In genomic region chr2:17574406-17575073, GRCh38 we compare ENCODE assay signal across 22 cellular contexts. TPM values are rescaled to one million over a fixed set of nuclear protein-coding genes. Genes with fewer than 3 reads are reported as not detected.
A peak's percentile ranks its signal among the peaks of the same experiment; 100 is the strongest.
DNase-seq lines count a peak whose midpoint lies in the region; ATAC-seq and TF ChIP-seq lines count a peak whose summit lies in the region.
"Had no signal": no experiment of that assay in that cellular context is flagged by ENCODE, and none has a peak within 500 bp of the region (broad histone marks: within the 10 kb centered on the region; RNA-seq: fewer than 3 reads in every experiment).

No MANE protein-coding gene starts in this region.

- H3K4me3 Mint-ChIP-seq in GM23338, result no peak overlapping the region
- H3K4me3 Mint-ChIP-seq: CD4-positive, CD25-positive, alpha-beta regulatory T cell; CD8-positive, alpha-beta memory T cell had no signal

- H3K27me3 ChIP-seq in GM23338 (ENCODE audit: insufficient read depth), result no peaks in the 10 kb centered on the region
- no peaks in the 10 kb centered on the region for H3K27me3 ChIP-seq in OCI-LY3 (ENCODE audit: low read depth, low read length)
- no peaks in the 10 kb centered on the region for H3K27me3 ChIP-seq in esophagus squamous epithelium
- no peaks in the 10 kb centered on the region for H3K27me3 ChIP-seq in PC-9 (ENCODE audit: insufficient read depth, low read depth)
- H3K27me3 ChIP-seq: BE2C had no signal

- no TSS peak for BruUV-seq in PC-9 (replicated peaks; lab: Mats Ljungman, UMichigan)

- WGBS in esophagus squamous epithelium, 2 donors, result 56 to 60% methylated on average over 3 of the region's 3 CpGs

- H3K27ac Mint-ChIP-seq in GM23338, result peak overlapping the region; percentile 83
- H3K27ac Mint-ChIP-seq: CD4-positive, CD25-positive, alpha-beta regulatory T cell; CD8-positive, alpha-beta memory T cell had no signal

- no peak overlapping the region; the same call in 1 of the 2 replicates for H3K4me2 ChIP-seq in GM23338
- H3K4me2 ChIP-seq in OCI-LY3 (ENCODE audit: low read length), result no peak overlapping the region
- H3K4me2 ChIP-seq in PC-9, result no peak overlapping the region

- peaks cover 13% of the 10 kb centered on the region for H3K36me3 Mint-ChIP-seq in GM23338 (ENCODE audit: low read depth)
- H3K36me3 Mint-ChIP-seq: CD4-positive, CD25-positive, alpha-beta regulatory T cell; CD8-positive, alpha-beta memory T cell had no signal

- TF ChIP-seq CTCF in GM23338 (conservative IDR thresholded peaks at IDR 0.05; ENCODE audit: low read depth in 2 of 2) (no peak), OCI-LY3 (IDR thresholded peaks at IDR 0.05; ENCODE audit: low read depth, low read length) (no peak), esophagus squamous epithelium (IDR thresholded peaks at IDR 0.05) (no peak), PC-9 (conservative IDR thresholded peaks at IDR 0.05) (no peak)

- CTCF ChIA-PET in PC-9 (lab: Charles Lee), result no interaction called here

- H3K9me3 ChIP-seq in OCI-LY3 (ENCODE audit: insufficient read depth, low read length) (no peaks in the 10 kb centered on the region), esophagus squamous epithelium (no peaks in the 10 kb centered on the region), PC-9 (ENCODE audit: insufficient read depth, low read depth) (no peaks in the 10 kb centered on the region)
- H3K9me3 ChIP-seq: BE2C had no signal

- peaks cover 2% of the 10 kb centered on the region for H3K27me3 Mint-ChIP-seq in GM23338 (ENCODE audit: insufficient read depth, low read depth, poor library complexity)
- H3K27me3 Mint-ChIP-seq: CD4-positive, CD25-positive, alpha-beta regulatory T cell had no signal

- H3K4me3 ChIP-seq in GM23338 (no peak overlapping the region), OCI-LY3 (ENCODE audit: low read length) (no peak overlapping the region), esophagus squamous epithelium (no peak overlapping the region), PC-9 (no peak overlapping the region)
- H3K4me3 ChIP-seq: GM12878 had no signal

- H3K79me2 ChIP-seq in GM23338 (replicated peaks; ENCODE audit: insufficient read depth) (peaks cover 98% of the 10 kb centered on the region), OCI-LY3 (ENCODE audit: low read length) (no peaks in the 10 kb centered on the region), PC-9 (ENCODE audit: low read depth) (no peaks in the 10 kb centered on the region)

- H3K27ac ChIP-seq in GM23338 (ENCODE audit: low read depth) (no peak overlapping the region), OCI-LY3 (ENCODE audit: low read length) (no peak overlapping the region), esophagus squamous epithelium (peak overlapping the region; percentile 17 to 91 (median 62)), PC-9 (no peak overlapping the region)

- H3K9me2 ChIP-seq in GM23338 (ENCODE audit: insufficient read depth) (0 out of 2 replicates have a peak, but pooled peaks cover 3% of the 10 kb centered on the region), PC-9 (ENCODE audit: insufficient read depth) (no peaks in the 10 kb centered on the region)

- intact Hi-C loops in esophagus squamous epithelium (cut with DNase I), result no loop called here
- intact Hi-C loops in PC-9 (cut with micrococcal nuclease; ENCODE audit: unreplicated experiment), result no loop called here

- H2AFZ ChIP-seq in GM23338 (no peak overlapping the region), OCI-LY3 (ENCODE audit: low read depth, low read length) (peak overlapping the region; percentile 23; the same call in 1 of the 2 replicates), PC-9 (no peak overlapping the region)

- H3K4me1 ChIP-seq in GM23338 (ENCODE audit: insufficient read depth), result peaks cover 49% of the 10 kb centered on the region
- peaks cover 57% of the 10 kb centered on the region for H3K4me1 ChIP-seq in OCI-LY3 (ENCODE audit: low read length)
- peaks cover 0 to 78% (median 21%) of the 10 kb centered on the region in 3 donors for H3K4me1 ChIP-seq in esophagus squamous epithelium
- H3K4me1 ChIP-seq in PC-9 (replicated peaks; ENCODE audit: insufficient read depth), result peaks cover 19% of the 10 kb centered on the region
- H3K4me1 ChIP-seq: BE2C had no signal

- no peaks in the 10 kb centered on the region; the same call in 2 of the 3 replicates for H3K9me3 Mint-ChIP-seq in GM23338
- H3K9me3 Mint-ChIP-seq: CD8-positive, alpha-beta memory T cell had no signal

- ATAC-seq in GM23338 (no peak), GM18505 (IDR thresholded peaks at IDR 0.05; ENCODE audit: unreplicated experiment) (no peak)
- ATAC-seq: GM12878 had no signal

- H3F3A ChIP-seq in GM23338 (replicated peaks; ENCODE audit: low read depth) (no peaks in the 10 kb centered on the region), PC-9 (ENCODE audit: insufficient read depth, low read depth) (no peaks in the 10 kb centered on the region; the same call in 1 of the 2 replicates)

- POLR2A ChIA-PET in PC-9 (lab: Charles Lee; ENCODE audit: unreplicated experiment), result no interaction called here

- H3K36me3 ChIP-seq in GM23338 (ENCODE audit: insufficient read depth) (no peaks in the 10 kb centered on the region), OCI-LY3 (replicated peaks; ENCODE audit: low read depth, low read length) (no peaks in the 10 kb centered on the region), esophagus squamous epithelium (no peaks in the 10 kb centered on the region), PC-9 (ENCODE audit: low read depth) (no peaks in the 10 kb centered on the region)
- H3K36me3 ChIP-seq: BE2C had no signal

- peak; percentile 27 for DNase-seq in NCI-H446 treated with DMSO at 0.1 percent for 48 hours (lab: John Stamatoyannopoulos, UW)
- no peak for DNase-seq in NCI-H446 (lab: John Stamatoyannopoulos, UW)
- no peak for DNase-seq in GM23338 (ENCODE audit: low spot score)
- DNase-seq in esophagus squamous epithelium (lab: John Stamatoyannopoulos, UW), result no peak
- DNase-seq in AG08396 (ENCODE audit: low spot score), result no peak
- DNase-seq in PC-9, result no peak
- DNase-seq: 8988T; BE2C; C1 segment of cervical spinal cord; CD4-positive, CD25-positive, alpha-beta regulatory T cell; CD8-positive, alpha-beta memory T cell; COR-L47; DMS 273 treated with DMSO at 0.1 percent for 48 hours; DMS53; DND-41; EL; GOT3; H7 had no signal

- H3K4me1 Mint-ChIP-seq in GM23338, result peaks cover 43% of the 10 kb centered on the region
- H3K4me1 Mint-ChIP-seq: CD4-positive, CD25-positive, alpha-beta regulatory T cell; CD8-positive, alpha-beta memory T cell had no signal

- H3K9ac ChIP-seq in OCI-LY3 (ENCODE audit: low read length), result no peak overlapping the region

- peaks cover 32% of the 10 kb centered on the region for H4K20me1 ChIP-seq in GM23338 (replicated peaks; ENCODE audit: insufficient read depth)
- H4K20me1 ChIP-seq in OCI-LY3 (ENCODE audit: insufficient read depth, low read length), result no peaks in the 10 kb centered on the region
- no peaks in the 10 kb centered on the region for H4K20me1 ChIP-seq in PC-9 (ENCODE audit: insufficient read depth)

- no peak for TF ChIP-seq POLR2A in esophagus squamous epithelium (IDR thresholded peaks at IDR 0.05)
- no peak for TF ChIP-seq POLR2A in GM18505 (IDR thresholded peaks at IDR 0.05; ENCODE audit: borderline replicate concordance, extremely low read depth, insufficient read depth, insufficient read length)

TF ChIP-seq in GM23338, 12 proteins besides CTCF, POLR2A, EP300 and RAD21 (continues in another document):
- TF ChIP-seq POLR2AphosphoS5 (IDR thresholded peaks at IDR 0.05; ENCODE audit: low read depth), result no peak
- TF ChIP-seq, protein P1, sequence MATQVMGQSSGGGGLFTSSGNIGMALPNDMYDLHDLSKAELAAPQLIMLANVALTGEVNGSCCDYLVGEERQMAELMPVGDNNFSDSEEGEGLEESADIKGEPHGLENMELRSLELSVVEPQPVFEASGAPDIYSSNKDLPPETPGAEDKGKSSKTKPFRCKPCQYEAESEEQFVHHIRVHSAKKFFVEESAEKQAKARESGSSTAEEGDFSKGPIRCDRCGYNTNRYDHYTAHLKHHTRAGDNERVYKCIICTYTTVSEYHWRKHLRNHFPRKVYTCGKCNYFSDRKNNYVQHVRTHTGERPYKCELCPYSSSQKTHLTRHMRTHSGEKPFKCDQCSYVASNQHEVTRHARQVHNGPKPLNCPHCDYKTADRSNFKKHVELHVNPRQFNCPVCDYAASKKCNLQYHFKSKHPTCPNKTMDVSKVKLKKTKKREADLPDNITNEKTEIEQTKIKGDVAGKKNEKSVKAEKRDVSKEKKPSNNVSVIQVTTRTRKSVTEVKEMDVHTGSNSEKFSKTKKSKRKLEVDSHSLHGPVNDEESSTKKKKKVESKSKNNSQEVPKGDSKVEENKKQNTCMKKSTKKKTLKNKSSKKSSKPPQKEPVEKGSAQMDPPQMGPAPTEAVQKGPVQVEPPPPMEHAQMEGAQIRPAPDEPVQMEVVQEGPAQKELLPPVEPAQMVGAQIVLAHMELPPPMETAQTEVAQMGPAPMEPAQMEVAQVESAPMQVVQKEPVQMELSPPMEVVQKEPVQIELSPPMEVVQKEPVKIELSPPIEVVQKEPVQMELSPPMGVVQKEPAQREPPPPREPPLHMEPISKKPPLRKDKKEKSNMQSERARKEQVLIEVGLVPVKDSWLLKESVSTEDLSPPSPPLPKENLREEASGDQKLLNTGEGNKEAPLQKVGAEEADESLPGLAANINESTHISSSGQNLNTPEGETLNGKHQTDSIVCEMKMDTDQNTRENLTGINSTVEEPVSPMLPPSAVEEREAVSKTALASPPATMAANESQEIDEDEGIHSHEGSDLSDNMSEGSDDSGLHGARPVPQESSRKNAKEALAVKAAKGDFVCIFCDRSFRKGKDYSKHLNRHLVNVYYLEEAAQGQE (IDR thresholded peaks at IDR 0.05; ENCODE audit: unreplicated experiment), result no peak
- TF ChIP-seq EZH2 (IDR thresholded peaks at IDR 0.05; ENCODE audit: low read depth, unreplicated experiment), result no peak
- TF ChIP-seq EZH2phosphoT487 (IDR thresholded peaks at IDR 0.05; ENCODE audit: unreplicated experiment), result no peak
- no peak for TF ChIP-seq CREB1 (CRISPR knock-in tag; IDR thresholded peaks at IDR 0.05; ENCODE audit: low read depth)

RNA-seq across cellular contexts. Expression of gene VSNL1, which starts 34.0 kb away (rescaled TPM):
- 95.6 and 102 TPM in 2 replicates for total RNA-seq in GM23338 (2014; rRNA removed; shearing (Covaris generic))
- 87.4 and 112 TPM in 2 replicates for polyA plus RNA-seq in GM23338 (2016; fragmentation: Nextera tagmentation; extraction: Ambion mirVana)
- 10 to 100 TPM; 39.1 to 88.3 (median 51.0) TPM for total RNA-seq in esophagus squamous epithelium
- total RNA-seq in PC-9 (2021), result not detected in 2 replicates
- total RNA-seq: CD4-positive, CD25-positive, alpha-beta regulatory T cell; CD8-positive, alpha-beta memory T cell; G401 had no signal
- polyA plus RNA-seq: CD4-positive, CD25-positive, alpha-beta regulatory T cell; CD8-positive, alpha-beta memory T cell had no signal

RNA-seq across cellular contexts. Expression of gene RAD51AP2, which starts 56.3 kb away (rescaled TPM):
- 0.38 TPM in 1 of 2 replicates, not detected in the other for total RNA-seq in GM23338 (2014; rRNA removed; shearing (Covaris generic))
- polyA plus RNA-seq in GM23338 (2016; fragmentation: Nextera tagmentation; extraction: Ambion mirVana), result 0.16 and 0.23 TPM in 2 replicates
- total RNA-seq in esophagus squamous epithelium (under 1 TPM; 0.04 to 0.53 (median 0.26) TPM), PC-9 (2021) (not detected in 2 replicates)
- total RNA-seq: CD4-positive, CD25-positive, alpha-beta regulatory T cell; CD8-positive, alpha-beta memory T cell; G401 had no signal
- polyA plus RNA-seq: CD4-positive, CD25-positive, alpha-beta regulatory T cell; CD8-positive, alpha-beta memory T cell had no signal

Comparison
In these comparisons a context has a peak if more than half of its experiments do, and no peak if none do; other contexts are left out.
1. H3K27ac ChIP-seq: peak in esophagus squamous epithelium (4 of 4); none in GM23338 (single experiment), OCI-LY3 (single experiment) and PC-9 (single experiment).
2. RNA of gene VSNL1, which starts 34.0 kb away (total RNA-seq): 95.6 to 102 TPM in GM23338 and 39.1 to 88.3 TPM in esophagus squamous epithelium; not detected in PC-9; every median in the first group is over 10 times any median in the second.